In the genomic region with DNA sequence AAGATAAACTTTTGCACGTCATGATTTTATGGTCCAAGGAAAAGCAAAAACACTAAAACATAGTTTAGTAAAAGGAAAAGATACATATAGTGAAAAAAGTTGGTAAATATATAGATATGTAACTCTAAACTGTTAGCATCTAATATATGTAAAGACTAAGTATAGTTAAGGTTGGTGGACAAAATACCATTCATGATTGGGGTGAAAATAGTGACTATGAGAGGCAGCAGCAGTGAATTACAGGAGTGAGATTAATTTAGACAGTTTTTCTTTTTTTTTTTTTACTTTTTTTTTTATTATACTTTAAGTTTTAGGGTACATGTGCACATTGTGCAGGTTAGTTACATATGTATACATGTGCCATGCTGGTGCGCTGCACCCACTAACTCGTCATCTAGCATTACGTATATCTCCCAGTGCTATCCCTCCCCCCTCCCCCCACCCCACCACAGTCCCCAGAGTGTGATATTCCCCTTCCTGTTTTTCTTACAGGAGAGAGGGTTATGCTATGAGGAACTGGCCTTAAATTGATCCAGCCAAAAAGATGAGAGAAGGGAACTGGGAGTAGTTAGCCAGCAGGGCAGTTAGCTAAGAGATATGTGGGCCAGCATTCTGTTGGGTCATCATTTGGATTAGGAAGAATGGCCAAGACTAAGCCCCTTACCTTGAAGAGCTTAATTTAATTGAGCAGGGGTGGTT, we compare ENCODE assay signal across 1 cellular context.
TF ChIP-seq lines count a peak whose summit lies in the region.

No MANE protein-coding gene starts in this region.

TF ChIP-seq in K562, 482 proteins besides CTCF, POLR2A, EP300 and RAD21:
- TF ChIP-seq, protein P1, sequence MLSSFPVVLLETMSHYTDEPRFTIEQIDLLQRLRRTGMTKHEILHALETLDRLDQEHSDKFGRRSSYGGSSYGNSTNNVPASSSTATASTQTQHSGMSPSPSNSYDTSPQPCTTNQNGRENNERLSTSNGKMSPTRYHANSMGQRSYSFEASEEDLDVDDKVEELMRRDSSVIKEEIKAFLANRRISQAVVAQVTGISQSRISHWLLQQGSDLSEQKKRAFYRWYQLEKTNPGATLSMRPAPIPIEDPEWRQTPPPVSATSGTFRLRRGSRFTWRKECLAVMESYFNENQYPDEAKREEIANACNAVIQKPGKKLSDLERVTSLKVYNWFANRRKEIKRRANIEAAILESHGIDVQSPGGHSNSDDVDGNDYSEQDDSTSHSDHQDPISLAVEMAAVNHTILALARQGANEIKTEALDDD (IDR thresholded peaks at IDR 0.05): 0 out of 2 replicates have a peak, but pooled peaks have one; percentile 27
- TF ChIP-seq, protein P2, sequence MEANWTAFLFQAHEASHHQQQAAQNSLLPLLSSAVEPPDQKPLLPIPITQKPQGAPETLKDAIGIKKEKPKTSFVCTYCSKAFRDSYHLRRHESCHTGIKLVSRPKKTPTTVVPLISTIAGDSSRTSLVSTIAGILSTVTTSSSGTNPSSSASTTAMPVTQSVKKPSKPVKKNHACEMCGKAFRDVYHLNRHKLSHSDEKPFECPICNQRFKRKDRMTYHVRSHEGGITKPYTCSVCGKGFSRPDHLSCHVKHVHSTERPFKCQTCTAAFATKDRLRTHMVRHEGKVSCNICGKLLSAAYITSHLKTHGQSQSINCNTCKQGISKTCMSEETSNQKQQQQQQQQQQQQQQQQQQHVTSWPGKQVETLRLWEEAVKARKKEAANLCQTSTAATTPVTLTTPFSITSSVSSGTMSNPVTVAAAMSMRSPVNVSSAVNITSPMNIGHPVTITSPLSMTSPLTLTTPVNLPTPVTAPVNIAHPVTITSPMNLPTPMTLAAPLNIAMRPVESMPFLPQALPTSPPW (CRISPR knock-in tag; IDR thresholded peaks at IDR 0.05): peak; percentile 68
- TF ChIP-seq, protein P3, sequence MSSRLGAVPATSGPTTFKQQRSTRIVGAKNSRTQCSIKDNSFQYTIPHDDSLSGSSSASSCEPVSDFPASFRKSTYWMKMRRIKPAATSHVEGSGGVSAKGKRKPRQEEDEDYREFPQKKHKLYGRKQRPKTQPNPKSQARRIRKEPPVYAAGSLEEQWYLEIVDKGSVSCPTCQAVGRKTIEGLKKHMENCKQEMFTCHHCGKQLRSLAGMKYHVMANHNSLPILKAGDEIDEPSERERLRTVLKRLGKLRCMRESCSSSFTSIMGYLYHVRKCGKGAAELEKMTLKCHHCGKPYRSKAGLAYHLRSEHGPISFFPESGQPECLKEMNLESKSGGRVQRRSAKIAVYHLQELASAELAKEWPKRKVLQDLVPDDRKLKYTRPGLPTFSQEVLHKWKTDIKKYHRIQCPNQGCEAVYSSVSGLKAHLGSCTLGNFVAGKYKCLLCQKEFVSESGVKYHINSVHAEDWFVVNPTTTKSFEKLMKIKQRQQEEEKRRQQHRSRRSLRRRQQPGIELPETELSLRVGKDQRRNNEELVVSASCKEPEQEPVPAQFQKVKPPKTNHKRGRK (tag; IDR thresholded peaks at IDR 0.05): 0 out of 2 replicates have a peak, but pooled peaks have one; percentile 8
- peak; percentile 92 for TF ChIP-seq SPI1 (IDR thresholded peaks at IDR 0.05; ENCODE audit: borderline replicate concordance, low read depth, low read length)
